In the genomic region with DNA sequence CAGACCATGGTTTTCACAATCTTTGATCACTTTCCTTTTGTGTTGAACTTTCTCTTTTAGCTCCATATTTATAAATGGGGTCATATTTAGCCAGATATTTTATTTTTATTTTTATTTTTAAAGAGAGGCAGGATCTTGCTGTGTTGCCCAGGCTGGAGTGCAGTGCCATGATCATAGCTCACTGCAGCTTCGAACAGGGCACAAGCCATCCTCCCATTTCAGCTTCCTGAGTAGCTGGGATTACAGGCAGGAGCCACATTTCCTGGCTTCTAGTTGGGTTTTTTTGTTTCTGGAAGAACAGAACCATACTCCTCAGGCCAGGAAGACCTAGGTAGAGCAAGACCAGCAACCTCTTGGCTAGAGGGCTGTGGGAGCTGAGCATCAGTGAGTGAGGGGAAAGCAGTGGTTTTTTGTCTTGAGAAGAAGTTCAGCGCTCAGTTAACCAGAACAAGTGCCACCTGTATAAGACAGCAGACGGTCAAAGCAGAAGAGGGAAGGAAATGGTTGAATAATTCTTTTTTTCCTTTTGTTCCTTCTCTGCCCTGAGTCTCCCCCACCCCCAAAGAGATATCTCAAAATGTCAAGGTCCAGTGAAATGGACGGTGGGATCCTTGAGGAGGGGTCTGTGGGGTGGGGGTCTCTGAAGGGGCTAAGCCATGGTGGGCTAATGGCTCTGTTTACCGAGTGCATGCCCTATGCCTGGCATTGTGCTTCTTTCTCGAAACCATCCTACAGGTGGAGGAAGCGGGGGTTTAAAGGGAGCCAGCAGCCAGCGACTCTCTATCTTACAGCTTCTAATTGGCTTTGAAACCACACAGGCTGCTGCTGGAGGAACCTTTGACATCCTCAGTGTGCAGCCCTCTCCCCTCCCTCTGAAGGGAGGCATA, we compare ENCODE assay signal across 9 cellular contexts.
A peak's percentile ranks its signal among the peaks of the same experiment; 100 is the strongest.
DNase-seq lines count a peak whose midpoint lies in the region; ATAC-seq and TF ChIP-seq lines count a peak whose summit lies in the region.
"Had no signal": no experiment of that assay in that cellular context is flagged by ENCODE, and none has a peak within 500 bp of the region (broad histone marks: within the 10 kb centered on the region; RNA-seq: fewer than 3 reads in every experiment).

No MANE protein-coding gene starts in this region.

- H3K27ac ChIP-seq in tibial nerve: peak overlapping the region; percentile 30 to 92 (median 71)

- no peak for TF ChIP-seq POLR2A in tibial nerve (IDR thresholded peaks at IDR 0.05)

- H3K4me1 Mint-ChIP-seq in activated T-cell treated with anti-CD3 and anti-CD28 coated beads, Interleukin-2, amount 50 U/mL, for 24 hours (ENCODE audit: low read depth): peaks cover 67% of the 10 kb centered on the region
- peaks cover 86% of the 10 kb centered on the region for H3K4me1 Mint-ChIP-seq in dendritic cell treated with granulocyte-macrophage colony-stimulating factor and Interleukin-4, amounts not matched to agents 40 ng/mL and 50 ng/mL, for 4 days (ENCODE audit: low read depth)

- no peaks in the 10 kb centered on the region for H3K36me3 ChIP-seq in tibial nerve

- TF ChIP-seq EP300 in tibial nerve (IDR thresholded peaks at IDR 0.05): no peak

- H3K4me1 ChIP-seq in tibial nerve: peaks cover 0 to 79% (median 52%) of the 10 kb centered on the region in 4 donors

- peak overlapping the region; percentile 82 for H3K27ac Mint-ChIP-seq in activated T-cell treated with anti-CD3 and anti-CD28 coated beads, Interleukin-2, amount 50 U/mL, for 24 hours
- peak overlapping the region; percentile 79 for H3K27ac Mint-ChIP-seq in dendritic cell treated with granulocyte-macrophage colony-stimulating factor and Interleukin-4, amounts not matched to agents 40 ng/mL and 50 ng/mL, for 4 days

- no peak overlapping the region for H3K4me3 Mint-ChIP-seq in activated T-cell treated with anti-CD3 and anti-CD28 coated beads, Interleukin-2, amount 50 U/mL, for 24 hours
- H3K4me3 Mint-ChIP-seq in dendritic cell treated with granulocyte-macrophage colony-stimulating factor and Interleukin-4, amounts not matched to agents 40 ng/mL and 50 ng/mL, for 4 days: peak overlapping the region; percentile 13
- H3K4me3 Mint-ChIP-seq: brain had no signal

- intact Hi-C loops in dendritic cell treated with granulocyte-macrophage colony-stimulating factor and Interleukin-4, amounts not matched to agents 40 ng/mL and 50 ng/mL, for 4 days (cut with micrococcal nuclease): no loop called here

- H3K9me3 Mint-ChIP-seq in activated T-cell treated with anti-CD3 and anti-CD28 coated beads, Interleukin-2, amount 50 U/mL, for 24 hours: no peaks in the 10 kb centered on the region
- no peaks in the 10 kb centered on the region for H3K9me3 Mint-ChIP-seq in dendritic cell treated with granulocyte-macrophage colony-stimulating factor and Interleukin-4, amounts not matched to agents 40 ng/mL and 50 ng/mL, for 4 days
- H3K9me3 Mint-ChIP-seq: brain had no signal

- no peak for DNase-seq in activated T-cell treated with anti-CD3 and anti-CD28 coated beads, Interleukin-2, amount 50 U/mL, for 24 hours
- no peak for DNase-seq in activated T-cell treated with anti-CD3 and anti-CD28 coated beads, Interleukin-2, amount 50 U/mL, for 1 hour
- peak; percentile 24 for DNase-seq in Jurkat, Clone E6-1 (ENCODE audit: low read depth, low spot score)
- DNase-seq in tibial nerve (ENCODE audit: low spot score in 2 of 2) (no peak), occipital lobe (lab: John Stamatoyannopoulos, UW) (no peak)

- H3K27me3 ChIP-seq in tibial nerve: no peaks in the 10 kb centered on the region

- H3K36me3 Mint-ChIP-seq in activated T-cell treated with anti-CD3 and anti-CD28 coated beads, Interleukin-2, amount 50 U/mL, for 24 hours (ENCODE audit: low read depth): peaks cover 11% of the 10 kb centered on the region
- peaks cover 68% of the 10 kb centered on the region for H3K36me3 Mint-ChIP-seq in dendritic cell treated with granulocyte-macrophage colony-stimulating factor and Interleukin-4, amounts not matched to agents 40 ng/mL and 50 ng/mL, for 4 days (ENCODE audit: low read depth)

- H3K4me3 ChIP-seq in Jurkat, Clone E6-1 (ENCODE audit: low read length): no peak overlapping the region
- H3K4me3 ChIP-seq in tibial nerve: no peak overlapping the region

- no peaks in the 10 kb centered on the region for H3K9me3 ChIP-seq in tibial nerve

- WGBS in tibial nerve, 2 donors: 73 to 75% methylated on average over 8 of the region's 8 CpGs

- no peak for TF ChIP-seq CTCF in tibial nerve (IDR thresholded peaks at IDR 0.05)

- ATAC-seq in GM21737 (IDR thresholded peaks at IDR 0.05; ENCODE audit: unreplicated experiment) (no peak), HG03439 (IDR thresholded peaks at IDR 0.05; ENCODE audit: unreplicated experiment) (no peak)

- no peaks in the 10 kb centered on the region for H3K27me3 Mint-ChIP-seq in activated T-cell treated with anti-CD3 and anti-CD28 coated beads, Interleukin-2, amount 50 U/mL, for 24 hours
- H3K27me3 Mint-ChIP-seq in dendritic cell treated with granulocyte-macrophage colony-stimulating factor and Interleukin-4, amounts not matched to agents 40 ng/mL and 50 ng/mL, for 4 days: no peaks in the 10 kb centered on the region
- H3K27me3 Mint-ChIP-seq: brain had no signal
